19 cellular contexts compared by ENCODE assay signal in the genomic region with DNA sequence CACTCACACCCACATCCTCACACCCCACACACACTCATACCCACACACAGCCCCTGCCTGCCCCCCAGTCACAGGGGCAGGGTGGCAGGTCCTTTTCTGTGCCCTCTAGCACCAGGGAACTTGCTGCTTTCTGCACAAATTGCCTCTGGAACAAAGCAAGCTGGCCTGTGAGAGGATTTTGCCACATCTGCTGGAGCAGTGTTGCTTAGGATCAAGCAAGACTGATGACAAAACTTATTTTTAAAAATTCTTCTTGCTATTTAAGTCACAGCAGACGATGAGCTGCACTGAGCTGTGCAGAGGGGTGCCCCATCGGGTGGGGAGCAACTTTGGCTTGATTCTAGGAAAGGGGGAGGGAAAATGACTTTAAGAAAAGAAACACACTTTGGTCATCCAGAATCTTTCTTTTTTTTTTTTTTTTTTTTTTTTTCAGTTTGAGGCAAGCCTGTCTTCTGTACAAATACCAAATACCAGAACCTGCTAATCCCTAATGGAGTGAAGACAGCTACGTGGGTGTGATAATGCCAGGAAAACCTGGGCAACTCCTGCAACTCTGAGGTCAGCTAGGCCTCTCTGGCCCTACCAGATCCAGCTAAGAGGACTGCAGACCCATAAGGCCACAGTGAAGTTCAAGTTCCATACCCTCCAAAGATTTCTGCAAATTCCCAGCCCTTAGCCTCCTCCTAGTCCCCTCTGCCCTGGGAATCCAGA.
"Had no signal": no experiment of that assay in that cellular context is flagged by ENCODE, and none has a peak within 500 bp of the region (broad histone marks: within the 10 kb centered on the region; RNA-seq: fewer than 3 reads in every experiment).

No MANE protein-coding gene starts in this region.

- H3K36me3 Mint-ChIP-seq: activated naive CD4-positive, alpha-beta T cell treated with anti-CD3 and anti-CD28 coated beads, Interleukin-2, amount 50 U/mL, for 24 hours had no signal

- H3K4me3 Mint-ChIP-seq: activated CD4-positive, alpha-beta T cell treated with anti-CD3 and anti-CD28 coated beads, Interleukin-2, amount 10 ng/mL, durations not matched to agents 7 days and 5 days; activated CD8-positive, alpha-beta T cell treated with anti-CD3 and anti-CD28 coated beads, Interleukin-2, amount 10 ng/mL, durations not matched to agents 7 days and 5 days; activated naive CD4-positive, alpha-beta T cell treated with anti-CD3 and anti-CD28 coated beads, Interleukin-2, amount 50 U/mL, for 24 hours; T-helper 17 cell had no signal

- H3K4me3 ChIP-seq: body of pancreas had no signal

- DNase-seq: activated CD4-positive, alpha-beta T cell treated with anti-CD3 and anti-CD28 coated beads, Interleukin-2, amount 10 ng/mL, durations not matched to agents 7 days and 5 days; activated CD4-positive, CD25-positive, alpha-beta regulatory T cell; activated CD8-positive, alpha-beta memory T cell treated with anti-CD3 and anti-CD28 coated beads, Interleukin-2, amount 50 U/mL, for 48 hours; activated CD8-positive, alpha-beta T cell treated with anti-CD3 and anti-CD28 coated beads, Interleukin-2, amount 10 ng/mL, durations not matched to agents 7 days and 5 days; activated T-cell treated with anti-CD3 and anti-CD28 coated beads, Interleukin-2, amount 50 U/mL, for 1 hour; aorta; body of pancreas; MM.1S; NCI-H1105; NCI-H1436; NCI-H1694 treated with DMSO at 0.1 percent for 48 hours; NCI-H2029 treated with DMSO at 0.1 percent for 48 hours; NCI-H510A treated with DMSO at 0.1 percent for 48 hours; NCI-H69; PC-3; SIG-M5; T-helper 17 cell; T-helper 9 cell had no signal

- H3K27ac Mint-ChIP-seq: activated CD4-positive, alpha-beta T cell treated with anti-CD3 and anti-CD28 coated beads, Interleukin-2, amount 10 ng/mL, durations not matched to agents 7 days and 5 days; activated CD8-positive, alpha-beta T cell treated with anti-CD3 and anti-CD28 coated beads, Interleukin-2, amount 10 ng/mL, durations not matched to agents 7 days and 5 days; activated naive CD4-positive, alpha-beta T cell treated with anti-CD3 and anti-CD28 coated beads, Interleukin-2, amount 50 U/mL, for 24 hours; T-helper 17 cell had no signal

- H3K4me1 Mint-ChIP-seq: activated CD4-positive, alpha-beta T cell treated with anti-CD3 and anti-CD28 coated beads, Interleukin-2, amount 10 ng/mL, durations not matched to agents 7 days and 5 days; activated naive CD4-positive, alpha-beta T cell treated with anti-CD3 and anti-CD28 coated beads, Interleukin-2, amount 50 U/mL, for 24 hours; T-helper 17 cell had no signal

- H3K9me3 Mint-ChIP-seq: activated CD4-positive, alpha-beta T cell treated with anti-CD3 and anti-CD28 coated beads, Interleukin-2, amount 10 ng/mL, durations not matched to agents 7 days and 5 days; activated naive CD4-positive, alpha-beta T cell treated with anti-CD3 and anti-CD28 coated beads, Interleukin-2, amount 50 U/mL, for 24 hours had no signal

- ATAC-seq: activated CD8-positive, alpha-beta T cell treated with anti-CD3 and anti-CD28 coated beads, Interleukin-2, amount 10 ng/mL, durations not matched to agents 7 days and 5 days; body of pancreas; PC-3; T-helper 17 cell had no signal

- H3K27me3 ChIP-seq: body of pancreas had no signal

- H3K27ac ChIP-seq: body of pancreas had no signal

- H3K9me3 ChIP-seq: body of pancreas had no signal
